Comparison of ENCODE assay signal across 30 cellular contexts in genomic region chr13:65095697-65096096, GRCh38.
"Had no signal": no experiment of that assay in that cellular context is flagged by ENCODE, and none has a peak within 500 bp of the region (broad histone marks: within the 10 kb centered on the region; RNA-seq: fewer than 3 reads in every experiment).

No MANE protein-coding gene starts in this region.

- H3K9me3 Mint-ChIP-seq: stimulated activated memory B cell treated with anti-CD40 and anti-IgM and Interleukin-4, amounts not matched to agents 10 μg/mL and 1 μg/mL and 100 μg/mL, for 72 hours had no signal

- H3K4me3 ChIP-seq: esophagus squamous epithelium, gastrocnemius medialis, hepatocyte, mucosa of descending colon, right atrium auricular region, smooth muscle cell, stomach, thyroid gland, upper lobe of right lung had no signal

- DNase-seq: activated CD4-positive, alpha-beta T cell treated with anti-CD3 and anti-CD28 coated beads for 1 hour; activated CD4-positive, alpha-beta T cell treated with anti-CD3 and anti-CD28 coated beads, Interleukin-2, amount 10 ng/mL, durations not matched to agents 7 days and 5 days; activated effector memory CD4-positive, alpha-beta T cell treated with Interleukin-2 at 50 U/mL for 16 hours; activated naive CD4-positive, alpha-beta T cell treated with Interleukin-2 at 50 U/mL for 16 hours; anterior cingulate cortex; dermis blood vessel endothelial cell; effector CD4-positive, alpha-beta T cell; esophagus squamous epithelium; gastrocnemius medialis; left cardiac atrium; left ventricle myocardium superior; mucosa of descending colon; stimulated activated CD4-positive, alpha-beta T cell treated with anti-CD3 and anti-CD28 coated beads, Interleukin-1b, Interleukin-23, amount 100 ng/mL, for 48 hours; stimulated activated CD4-positive, alpha-beta T cell treated with anti-CD3 and anti-CD28 coated beads, Interleukin-4, amount 100 ng/mL, for 4 hours; stimulated activated CD8-positive, alpha-beta memory T cell treated with anti-CD3 and anti-CD28 coated beads, Interleukin-4, amount 100 ng/mL, for 48 hours; stomach; T-helper 17 cell; T1000; thyroid gland; upper lobe of right lung; WERI-Rb-1 had no signal

- H3K9me3 ChIP-seq: esophagus squamous epithelium, gastrocnemius medialis, neutrophil, right atrium auricular region, stomach, thyroid gland, upper lobe of right lung had no signal

- H3K36me3 Mint-ChIP-seq: activated naive CD8-positive, alpha-beta T cell; natural killer cell treated with Interleukin-12 subunit alpha and Interleukin-12 subunit beta and Interleukin-15 and Interleukin-18, amount 100 ng/mL, for 72 hours; stimulated activated memory B cell treated with anti-CD40 and anti-IgM and Interleukin-4, amounts not matched to agents 10 μg/mL and 1 μg/mL and 100 μg/mL, for 72 hours had no signal

- H3K27me3 Mint-ChIP-seq: activated CD4-positive, alpha-beta T cell treated with anti-CD3 and anti-CD28 coated beads, Interleukin-2, amount 10 ng/mL, durations not matched to agents 7 days and 5 days; activated naive CD8-positive, alpha-beta T cell; natural killer cell treated with Interleukin-12 subunit alpha and Interleukin-12 subunit beta and Interleukin-15 and Interleukin-18, amount 100 ng/mL, for 72 hours; stimulated activated memory B cell treated with anti-CD40 and anti-IgM and Interleukin-4, amounts not matched to agents 10 μg/mL and 1 μg/mL and 100 μg/mL, for 72 hours; T-helper 17 cell had no signal

- H3K27ac ChIP-seq: epithelial cell of prostate, esophagus squamous epithelium, gastrocnemius medialis, hepatocyte, neutrophil, parathyroid adenoma, right atrium auricular region, stomach, thyroid gland, upper lobe of right lung, WERI-Rb-1 had no signal

- H3K9ac ChIP-seq: parathyroid adenoma had no signal

- H3K4me1 ChIP-seq: esophagus squamous epithelium, gastrocnemius medialis, parathyroid adenoma, right atrium auricular region, stomach, thyroid gland, upper lobe of right lung had no signal

- H3K4me2 ChIP-seq: hepatocyte, smooth muscle cell had no signal

- H3K4me1 Mint-ChIP-seq: activated CD4-positive, alpha-beta T cell treated with anti-CD3 and anti-CD28 coated beads, Interleukin-2, amount 10 ng/mL, durations not matched to agents 7 days and 5 days; stimulated activated memory B cell treated with anti-CD40 and anti-IgM and Interleukin-4, amounts not matched to agents 10 μg/mL and 1 μg/mL and 100 μg/mL, for 72 hours; T-helper 17 cell had no signal

- H2AFZ ChIP-seq: hepatocyte, parathyroid adenoma had no signal

- H3K36me3 ChIP-seq: esophagus squamous epithelium, gastrocnemius medialis, neutrophil, right atrium auricular region, stomach, thyroid gland, upper lobe of right lung, WERI-Rb-1 had no signal

- H3K79me2 ChIP-seq: hepatocyte, parathyroid adenoma had no signal

- H3K27me3 ChIP-seq: esophagus squamous epithelium, gastrocnemius medialis, hepatocyte, neutrophil, right atrium auricular region, stomach, thyroid gland, upper lobe of right lung had no signal

- ATAC-seq: gastrocnemius medialis; left cardiac atrium; left ventricle myocardium superior; mucosa of descending colon; natural killer cell treated with Interleukin-12 subunit alpha and Interleukin-12 subunit beta and Interleukin-15 and Interleukin-18, amount 100 ng/mL, for 72 hours; stimulated activated memory B cell treated with anti-CD40 and anti-IgM and Interleukin-4, amounts not matched to agents 10 μg/mL and 1 μg/mL and 100 μg/mL, for 72 hours; T-helper 17 cell; upper lobe of right lung had no signal

- H3K27ac Mint-ChIP-seq: activated CD4-positive, alpha-beta T cell treated with anti-CD3 and anti-CD28 coated beads, Interleukin-2, amount 10 ng/mL, durations not matched to agents 7 days and 5 days; activated naive CD8-positive, alpha-beta T cell; natural killer cell treated with Interleukin-12 subunit alpha and Interleukin-12 subunit beta and Interleukin-15 and Interleukin-18, amount 100 ng/mL, for 72 hours; stimulated activated memory B cell treated with anti-CD40 and anti-IgM and Interleukin-4, amounts not matched to agents 10 μg/mL and 1 μg/mL and 100 μg/mL, for 72 hours; T-helper 17 cell had no signal

- H3K4me3 Mint-ChIP-seq: activated CD4-positive, alpha-beta T cell treated with anti-CD3 and anti-CD28 coated beads, Interleukin-2, amount 10 ng/mL, durations not matched to agents 7 days and 5 days; activated naive CD8-positive, alpha-beta T cell; natural killer cell treated with Interleukin-12 subunit alpha and Interleukin-12 subunit beta and Interleukin-15 and Interleukin-18, amount 100 ng/mL, for 72 hours; stimulated activated memory B cell treated with anti-CD40 and anti-IgM and Interleukin-4, amounts not matched to agents 10 μg/mL and 1 μg/mL and 100 μg/mL, for 72 hours; T-helper 17 cell had no signal
